ENCODE assay signal across 1 cellular context in genomic region chr3:122535964-122536363, GRCh38.
TF ChIP-seq lines count a peak whose summit lies in the region.

No MANE protein-coding gene starts in this region.

TF ChIP-seq in GM23338, 12 proteins besides CTCF, POLR2A, EP300 and RAD21:
- TF ChIP-seq ZNF462 (CRISPR knock-in tag; IDR thresholded peaks at IDR 0.05) (0 out of 2 replicates have a peak, but pooled peaks have one; percentile 14), EZH2 (IDR thresholded peaks at IDR 0.05; ENCODE audit: low read depth, unreplicated experiment) (no peak)
